In the genomic region with DNA sequence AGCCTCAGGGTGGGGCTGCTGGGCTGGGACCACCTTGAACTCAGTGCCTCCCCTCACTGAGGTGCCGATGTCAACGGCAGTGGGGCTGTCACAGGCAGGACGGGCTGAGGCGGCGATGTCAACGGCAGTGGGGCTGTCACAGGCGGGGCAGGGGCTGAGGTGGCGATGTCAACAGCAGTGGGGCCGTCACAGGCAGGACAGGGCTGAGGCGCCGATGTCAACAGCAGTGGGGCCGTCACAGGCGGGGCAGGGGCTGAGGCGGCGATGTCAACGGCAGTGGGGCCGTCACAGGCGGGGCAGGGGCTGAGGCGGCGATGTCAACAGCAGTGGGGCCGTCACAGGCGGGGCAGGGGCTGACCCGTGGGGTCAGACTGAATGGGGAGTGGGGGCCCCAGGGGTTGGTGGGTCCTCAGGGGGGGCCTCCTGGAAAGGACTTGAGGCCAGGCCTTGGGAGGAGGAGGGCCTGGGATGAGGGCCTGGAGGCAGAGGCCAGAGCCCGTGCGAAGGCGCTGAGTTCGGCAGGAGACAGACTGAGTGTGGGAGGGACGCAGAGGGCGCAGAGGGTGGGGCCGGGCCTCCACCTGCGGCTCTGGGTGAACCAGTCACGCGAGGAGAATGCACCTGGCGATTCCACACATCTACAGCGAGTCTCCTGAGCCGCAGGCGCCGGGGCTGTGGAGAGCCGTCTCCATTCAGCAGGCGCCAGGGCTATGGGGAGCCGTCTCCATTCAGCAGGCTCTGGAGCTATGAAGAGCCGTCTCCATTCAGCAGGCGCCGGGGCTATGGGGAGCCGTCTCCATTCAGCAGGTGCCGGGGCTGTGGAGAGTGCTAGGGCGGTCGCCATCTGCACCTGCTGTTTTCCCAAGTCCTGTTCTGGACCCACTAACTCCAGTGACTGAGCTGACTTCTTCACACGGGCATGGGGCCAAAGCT, we compare ENCODE assay signal across 15 cellular contexts. TPM values are rescaled to one million over a fixed set of nuclear protein-coding genes. Genes with fewer than 3 reads are reported as not detected.
DNase-seq lines count a peak whose midpoint lies in the region; ATAC-seq, FAIRE-seq and TF ChIP-seq lines count a peak whose summit lies in the region.
"Had no signal": no experiment of that assay in that cellular context is flagged by ENCODE, and none has a peak within 500 bp of the region (broad histone marks: within the 10 kb centered on the region; RNA-seq: fewer than 3 reads in every experiment).

No MANE protein-coding gene starts in this region.

- ATAC-seq in HepG2 (peak; percentile 32), HG03432 (IDR thresholded peaks at IDR 0.05; ENCODE audit: unreplicated experiment) (no peak)
- ATAC-seq: activated CD4-positive, alpha-beta T cell treated with anti-CD3 and anti-CD28 coated beads for 36 hours; activated T-cell treated with anti-CD3 and anti-CD28 coated beads, Interleukin-2, amount 50 U/mL, for 72 hours had no signal

- H3K27ac ChIP-seq in left ventricle myocardium inferior (replicated peaks) (no peak overlapping the region), angular gyrus (ENCODE audit: low read depth, low read length) (peak overlapping the region; percentile 95), HepG2 (ENCODE audit: extremely low read length, insufficient read depth, low read length) (no peak overlapping the region)
- H3K27ac ChIP-seq: vagina had no signal

- WGBS in HepG2 (ENCODE audit: low lambda C conversion rate): 11% methylated on average over 7 of the region's 49 CpGs

- H3K27me3 ChIP-seq in left ventricle myocardium inferior (ENCODE audit: low read depth): peaks cover 97% of the 10 kb centered on the region
- peaks cover 19 to 70% of the 10 kb centered on the region in 2 experiments for H3K27me3 ChIP-seq in HepG2 (ENCODE audit: control insufficient read depth in 1 of 2, insufficient read depth in 2 of 2, low read length in 2 of 2)

- H3K36me3 ChIP-seq in left ventricle myocardium inferior: no peaks in the 10 kb centered on the region
- H3K36me3 ChIP-seq in HepG2 (replicated peaks in 1 of 2; ENCODE audit: control insufficient read depth in 1 of 2, insufficient read depth in 2 of 2, low read length in 2 of 2): no peaks in the 10 kb centered on the region
- H3K36me3 ChIP-seq: vagina had no signal

- DNase-seq in left ventricle myocardium inferior (no peak), cardiac septum (ENCODE audit: low spot score) (no peak), HepG2 (ENCODE audit: low spot score) (no peak), NCI-H82 treated with DMSO at 0.1 percent for 48 hours (lab: John Stamatoyannopoulos, UW; ENCODE audit: unreplicated experiment) (no peak), mesenteric fat pad (ENCODE audit: low spot score) (no peak)
- no peak for DNase-seq in activated CD4-positive, alpha-beta T cell treated with anti-CD3 and anti-CD28 coated beads for 1 hour
- DNase-seq: activated CD4-positive, alpha-beta T cell treated with anti-CD3 and anti-CD28 coated beads for 36 hours; activated T-cell treated with anti-CD3 and anti-CD28 coated beads, Interleukin-2, amount 50 U/mL, for 72 hours; glutamatergic neuron; GOT3 had no signal

- peak overlapping the region; percentile 34 for H3K4me3 ChIP-seq in left ventricle myocardium inferior
- H3K4me3 ChIP-seq in HepG2 (replicated peaks in 1 of 3; ENCODE audit: insufficient read depth in 1 of 3, low read depth in 2 of 3, low read length in 3 of 3): peak overlapping the region in 2 of 3 experiments; percentile 5 to 48; a peak in 2 of 6 replicates
- H3K4me3 ChIP-seq: vagina had no signal

- no peak for TF ChIP-seq CTCF in left ventricle myocardium inferior (IDR thresholded peaks at IDR 0.05; ENCODE audit: borderline replicate concordance)
- TF ChIP-seq CTCF in HepG2 (CRISPR knock-in tag; IDR thresholded peaks at IDR 0.05): no peak

- no peaks in the 10 kb centered on the region for H4K20me1 ChIP-seq in HepG2 (ENCODE audit: insufficient read depth, low read length)

- no peak for TF ChIP-seq POLR2A in HepG2 (IDR thresholded peaks at IDR 0.05; ENCODE audit: insufficient read depth in 1 of 2, low read depth in 2 of 2, low read length in 2 of 2)

- H3K9ac ChIP-seq in HepG2 (ENCODE audit: insufficient read depth, low read depth, low read length): no peak overlapping the region

- in situ Hi-C loops in HepG2 (cut with HindIII; ENCODE audit: extremely low pct_ligation_motif_present, low pct_unique_long_range_greater_than_20kb): no loop called here

- TF ChIP-seq RAD21 in HepG2 (CRISPR knock-in tag; IDR thresholded peaks at IDR 0.05): no peak

- H3K9me3 ChIP-seq in left ventricle myocardium inferior (replicated peaks) (no peaks in the 10 kb centered on the region), HepG2 (ENCODE audit: low read length) (no peaks in the 10 kb centered on the region)
- H3K9me3 ChIP-seq: vagina had no signal

- no TSS peak for BruUV-seq in HepG2 (replicated peaks; lab: Mats Ljungman, UMichigan)

- POLR2A ChIA-PET in HepG2 (lab: Yijun Ruan, JAX): interaction anchor here (0.6 kb wide), 1 partner anchor 18 kb away, joined by 3 read pairs; no protein-coding TSS in a partner anchor

- H3K4me2 ChIP-seq in HepG2 (ENCODE audit: low read depth, low read length): peak overlapping the region; percentile 62

- CTCF ChIA-PET in HepG2 (lab: Yijun Ruan, JAX; ENCODE audit: low intra/inter-chr PET ratio, low total read pairs): no interaction called here

- no peak for FAIRE-seq in HepG2 (lab: Jason Lieb, UNC)
- FAIRE-seq: GM12891 had no signal

- H2AFZ ChIP-seq in HepG2 (ENCODE audit: low read length): no peak overlapping the region

- TF ChIP-seq EP300 in HepG2 (IDR thresholded peaks at IDR 0.05; ENCODE audit: low read depth in 2 of 2, low read length in 2 of 2) (no peak), HepG2 (CRISPR knock-in tag; IDR thresholded peaks at IDR 0.05; ENCODE audit: borderline replicate concordance) (no peak)

- intact Hi-C loops in left ventricle myocardium inferior (cut with micrococcal nuclease): no loop called here
- intact Hi-C loops in cardiac septum (cut with DNase I): no loop called here
- intact Hi-C loops in HepG2 (cut with micrococcal nuclease; ENCODE audit: unreplicated experiment): no loop called here

- no peaks in the 10 kb centered on the region for H3K79me2 ChIP-seq in HepG2 (ENCODE audit: insufficient read depth, low read length)

- H3K4me1 ChIP-seq in left ventricle myocardium inferior (peaks cover 4% of the 10 kb centered on the region), HepG2 (ENCODE audit: insufficient read depth, low read length) (peaks cover 51% of the 10 kb centered on the region)

RNA-seq across cellular contexts. Expression of gene ATP5ME, which starts 22.9 kb away (rescaled TPM):
- total RNA-seq in left ventricle myocardium inferior (914 TPM), cardiac septum (734 TPM), HepG2 (2016; rRNA removed; fragmentation: Illumina TruSeq; extraction: Trizol) (753 and 1,048 TPM in 2 replicates), mesenteric fat pad (210 TPM)
- 458 and 593 TPM in 2 replicates for total RNA-seq in HepG2 (2016; cell fraction: cytosol; rRNA removed; fragmentation: Illumina TruSeq; extraction: Trizol; ENCODE audit: low read depth)
- 792 and 1,109 TPM in 2 replicates for total RNA-seq in HepG2 (2016; cell fraction: insoluble cytoplasmic fraction; rRNA removed; fragmentation: Illumina TruSeq; extraction: Trizol)
- total RNA-seq in HepG2 (2016; cell fraction: membrane; rRNA removed; fragmentation: Illumina TruSeq; extraction: Trizol): 613 and 660 TPM in 2 replicates
- 219 and 249 TPM in 2 replicates for total RNA-seq in HepG2 (2016; cell fraction: nucleus; rRNA removed; fragmentation: Illumina TruSeq; extraction: Trizol)
- 301 and 305 TPM in 2 replicates for polyA plus RNA-seq in HepG2 (2011; rRNA removed)
- polyA plus RNA-seq in HepG2 (2011; cell fraction: cytosol; rRNA removed): 507 and 666 TPM in 2 replicates
- 133 and 152 TPM in 2 replicates for polyA plus RNA-seq in HepG2 (2011; cell fraction: nucleus; rRNA removed)
- 451 and 767 TPM in 2 replicates for polyA plus RNA-seq in HepG2 (2012)
- 482 and 603 TPM in 2 replicates for polyA plus RNA-seq in HepG2 (2016; cell fraction: cytosol; fragmentation: Illumina TruSeq; extraction: Trizol; ENCODE audit: low read depth)
- polyA plus RNA-seq in HepG2 (2016; cell fraction: insoluble cytoplasmic fraction; fragmentation: Illumina TruSeq; extraction: Trizol; ENCODE audit: low read depth): 926 and 995 TPM in 2 replicates
- 496 and 594 TPM in 2 replicates for polyA plus RNA-seq in HepG2 (2016; cell fraction: membrane; fragmentation: Illumina TruSeq; extraction: Trizol; ENCODE audit: low read depth)
- polyA plus RNA-seq in HepG2 (2016; cell fraction: nucleus; fragmentation: Illumina TruSeq; extraction: Trizol; ENCODE audit: insufficient read depth, low read depth): 426 and 431 TPM in 2 replicates
- 68.8 and 71.4 TPM in 2 replicates for polyA minus RNA-seq in HepG2 (2011; rRNA and poly(A)+ RNA removed; ENCODE audit: low replicate concordance)
- 62.0 and 63.6 TPM in 2 replicates for polyA minus RNA-seq in HepG2 (2011; cell fraction: cytosol; rRNA and poly(A)+ RNA removed)
- 23.6 and 38.7 TPM in 2 replicates for polyA minus RNA-seq in HepG2 (2011; cell fraction: nucleus; rRNA and poly(A)+ RNA removed)

RNA-seq across cellular contexts. Expression of gene MYL5, which starts 23.1 kb away (rescaled TPM):
- total RNA-seq in left ventricle myocardium inferior: 4.5 TPM
- 6.5 TPM for total RNA-seq in cardiac septum
- total RNA-seq in HepG2 (2016; rRNA removed; fragmentation: Illumina TruSeq; extraction: Trizol): 11.0 and 16.0 TPM in 2 replicates
- 6.7 and 8.0 TPM in 2 replicates for total RNA-seq in HepG2 (2016; cell fraction: cytosol; rRNA removed; fragmentation: Illumina TruSeq; extraction: Trizol; ENCODE audit: low read depth)
- total RNA-seq in HepG2 (2016; cell fraction: insoluble cytoplasmic fraction; rRNA removed; fragmentation: Illumina TruSeq; extraction: Trizol): 10.1 and 16.2 TPM in 2 replicates
- total RNA-seq in HepG2 (2016; cell fraction: membrane; rRNA removed; fragmentation: Illumina TruSeq; extraction: Trizol): 7.6 and 8.2 TPM in 2 replicates
- total RNA-seq in HepG2 (2016; cell fraction: nucleus; rRNA removed; fragmentation: Illumina TruSeq; extraction: Trizol): 15.9 and 16.6 TPM in 2 replicates
- 6.5 and 11.5 TPM in 2 replicates for polyA plus RNA-seq in HepG2 (2011; rRNA removed)
- polyA plus RNA-seq in HepG2 (2011; cell fraction: cytosol; rRNA removed): 4.1 and 4.4 TPM in 2 replicates
- polyA plus RNA-seq in HepG2 (2011; cell fraction: nucleus; rRNA removed): 40.0 and 46.9 TPM in 2 replicates
- 7.4 and 8.9 TPM in 2 replicates for polyA plus RNA-seq in HepG2 (2012)
- polyA plus RNA-seq in HepG2 (2016; cell fraction: cytosol; fragmentation: Illumina TruSeq; extraction: Trizol; ENCODE audit: low read depth): 4.4 and 5.5 TPM in 2 replicates
- 8.5 and 12.2 TPM in 2 replicates for polyA plus RNA-seq in HepG2 (2016; cell fraction: insoluble cytoplasmic fraction; fragmentation: Illumina TruSeq; extraction: Trizol; ENCODE audit: low read depth)
- 4.9 and 6.3 TPM in 2 replicates for polyA plus RNA-seq in HepG2 (2016; cell fraction: membrane; fragmentation: Illumina TruSeq; extraction: Trizol; ENCODE audit: low read depth)
- polyA plus RNA-seq in HepG2 (2016; cell fraction: nucleus; fragmentation: Illumina TruSeq; extraction: Trizol; ENCODE audit: insufficient read depth, low read depth): 33.7 and 41.8 TPM in 2 replicates
- 3.4 and 4.4 TPM in 2 replicates for polyA minus RNA-seq in HepG2 (2011; rRNA and poly(A)+ RNA removed; ENCODE audit: low replicate concordance)
- 1.4 TPM in 1 of 2 replicates, not detected in the other for polyA minus RNA-seq in HepG2 (2011; cell fraction: cytosol; rRNA and poly(A)+ RNA removed)
- 11.8 and 15.5 TPM in 2 replicates for polyA minus RNA-seq in HepG2 (2011; cell fraction: nucleus; rRNA and poly(A)+ RNA removed)
- total RNA-seq in mesenteric fat pad: 16.5 TPM

RNA-seq across cellular contexts. Expression of gene PDE6B, which starts 25.8 kb away (rescaled TPM):
- total RNA-seq in left ventricle myocardium inferior (2.7 TPM), cardiac septum (4.8 TPM), HepG2 (2016; rRNA removed; fragmentation: Illumina TruSeq; extraction: Trizol) (0.38 TPM in 1 of 2 replicates, not detected in the other), mesenteric fat pad (2.9 TPM)
- 0.20 TPM in 1 of 2 replicates, not detected in the other for total RNA-seq in HepG2 (2016; cell fraction: cytosol; rRNA removed; fragmentation: Illumina TruSeq; extraction: Trizol; ENCODE audit: low read depth)
- total RNA-seq in HepG2 (2016; cell fraction: insoluble cytoplasmic fraction; rRNA removed; fragmentation: Illumina TruSeq; extraction: Trizol): 0.09 TPM in 1 of 2 replicates, not detected in the other
- 0.25 TPM in 1 of 2 replicates, not detected in the other for total RNA-seq in HepG2 (2016; cell fraction: membrane; rRNA removed; fragmentation: Illumina TruSeq; extraction: Trizol)
- not detected in 2 replicates for total RNA-seq in HepG2 (2016; cell fraction: nucleus; rRNA removed; fragmentation: Illumina TruSeq; extraction: Trizol)
- 0.38 and 0.40 TPM in 2 replicates for polyA plus RNA-seq in HepG2 (2011; rRNA removed)
- polyA plus RNA-seq in HepG2 (2011; cell fraction: cytosol; rRNA removed): 0.43 and 0.62 TPM in 2 replicates
- 0.33 and 0.45 TPM in 2 replicates for polyA plus RNA-seq in HepG2 (2011; cell fraction: nucleus; rRNA removed)
- polyA plus RNA-seq in HepG2 (2012): 0.38 and 0.73 TPM in 2 replicates
- not detected in 2 replicates for polyA plus RNA-seq in HepG2 (2016; cell fraction: cytosol; fragmentation: Illumina TruSeq; extraction: Trizol; ENCODE audit: low read depth)
- polyA plus RNA-seq in HepG2 (2016; cell fraction: insoluble cytoplasmic fraction; fragmentation: Illumina TruSeq; extraction: Trizol; ENCODE audit: low read depth): not detected in 2 replicates
- 0.13 TPM in 1 of 2 replicates, not detected in the other for polyA plus RNA-seq in HepG2 (2016; cell fraction: membrane; fragmentation: Illumina TruSeq; extraction: Trizol; ENCODE audit: low read depth)
- polyA plus RNA-seq in HepG2 (2016; cell fraction: nucleus; fragmentation: Illumina TruSeq; extraction: Trizol; ENCODE audit: insufficient read depth, low read depth): not detected in 2 replicates
- polyA minus RNA-seq in HepG2 (2011; rRNA and poly(A)+ RNA removed; ENCODE audit: low replicate concordance): 0.32 TPM in 1 of 2 replicates, not detected in the other
- 0.69 and 1.3 TPM in 2 replicates for polyA minus RNA-seq in HepG2 (2011; cell fraction: cytosol; rRNA and poly(A)+ RNA removed)
- 0.37 and 1.3 TPM in 2 replicates for polyA minus RNA-seq in HepG2 (2011; cell fraction: nucleus; rRNA and poly(A)+ RNA removed)

RNA-seq across cellular contexts. Expression of gene SLC49A3, which starts 37.7 kb away (rescaled TPM):
- total RNA-seq in left ventricle myocardium inferior (12.0 TPM), cardiac septum (12.1 TPM), HepG2 (2016; rRNA removed; fragmentation: Illumina TruSeq; extraction: Trizol) (0.07 TPM in 1 of 2 replicates, not detected in the other), mesenteric fat pad (19.0 TPM)
- not detected in 2 replicates for total RNA-seq in HepG2 (2016; cell fraction: cytosol; rRNA removed; fragmentation: Illumina TruSeq; extraction: Trizol; ENCODE audit: low read depth)
- 0.09 TPM in 1 of 2 replicates, not detected in the other for total RNA-seq in HepG2 (2016; cell fraction: insoluble cytoplasmic fraction; rRNA removed; fragmentation: Illumina TruSeq; extraction: Trizol)
- not detected in 2 replicates for total RNA-seq in HepG2 (2016; cell fraction: membrane; rRNA removed; fragmentation: Illumina TruSeq; extraction: Trizol)
- 0.62 TPM in 1 of 2 replicates, not detected in the other for total RNA-seq in HepG2 (2016; cell fraction: nucleus; rRNA removed; fragmentation: Illumina TruSeq; extraction: Trizol)
- 0.17 and 0.22 TPM in 2 replicates for polyA plus RNA-seq in HepG2 (2011; rRNA removed)
- polyA plus RNA-seq in HepG2 (2011; cell fraction: cytosol; rRNA removed): 0.10 and 0.16 TPM in 2 replicates
- 1.9 and 2.5 TPM in 2 replicates for polyA plus RNA-seq in HepG2 (2011; cell fraction: nucleus; rRNA removed)
- 0.21 and 0.29 TPM in 2 replicates for polyA plus RNA-seq in HepG2 (2012)
- polyA plus RNA-seq in HepG2 (2016; cell fraction: cytosol; fragmentation: Illumina TruSeq; extraction: Trizol; ENCODE audit: low read depth): 0.07 TPM in 1 of 2 replicates, not detected in the other
- polyA plus RNA-seq in HepG2 (2016; cell fraction: insoluble cytoplasmic fraction; fragmentation: Illumina TruSeq; extraction: Trizol; ENCODE audit: low read depth): not detected in 2 replicates
- not detected in 2 replicates for polyA plus RNA-seq in HepG2 (2016; cell fraction: membrane; fragmentation: Illumina TruSeq; extraction: Trizol; ENCODE audit: low read depth)
- 0.53 TPM in 1 of 2 replicates, not detected in the other for polyA plus RNA-seq in HepG2 (2016; cell fraction: nucleus; fragmentation: Illumina TruSeq; extraction: Trizol; ENCODE audit: insufficient read depth, low read depth)
- polyA minus RNA-seq in HepG2 (2011; rRNA and poly(A)+ RNA removed; ENCODE audit: low replicate concordance): 0.12 TPM in 1 of 2 replicates, not detected in the other
- not detected in 2 replicates for polyA minus RNA-seq in HepG2 (2011; cell fraction: cytosol; rRNA and poly(A)+ RNA removed)
- polyA minus RNA-seq in HepG2 (2011; cell fraction: nucleus; rRNA and poly(A)+ RNA removed): 0.25 and 0.26 TPM in 2 replicates
- total RNA-seq: HT1080 had no signal

RNA-seq across cellular contexts. Expression of gene PCGF3, which starts 54.4 kb away (rescaled TPM):
- total RNA-seq in left ventricle myocardium inferior: 21.5 TPM
- total RNA-seq in cardiac septum: 24.3 TPM
- 24.2 and 28.6 TPM in 2 replicates for total RNA-seq in HepG2 (2016; rRNA removed; fragmentation: Illumina TruSeq; extraction: Trizol)
- 16.2 and 16.7 TPM in 2 replicates for total RNA-seq in HepG2 (2016; cell fraction: cytosol; rRNA removed; fragmentation: Illumina TruSeq; extraction: Trizol; ENCODE audit: low read depth)
- total RNA-seq in HepG2 (2016; cell fraction: insoluble cytoplasmic fraction; rRNA removed; fragmentation: Illumina TruSeq; extraction: Trizol): 22.5 and 27.7 TPM in 2 replicates
- total RNA-seq in HepG2 (2016; cell fraction: membrane; rRNA removed; fragmentation: Illumina TruSeq; extraction: Trizol): 36.9 and 38.9 TPM in 2 replicates
- 40.6 and 42.6 TPM in 2 replicates for total RNA-seq in HepG2 (2016; cell fraction: nucleus; rRNA removed; fragmentation: Illumina TruSeq; extraction: Trizol)
- polyA plus RNA-seq in HepG2 (2011; rRNA removed): 66.2 and 80.8 TPM in 2 replicates
- 32.3 and 37.9 TPM in 2 replicates for polyA plus RNA-seq in HepG2 (2011; cell fraction: cytosol; rRNA removed)
- 406 and 428 TPM in 2 replicates for polyA plus RNA-seq in HepG2 (2011; cell fraction: nucleus; rRNA removed)
- 37.8 and 47.7 TPM in 2 replicates for polyA plus RNA-seq in HepG2 (2012)
- 13.4 and 15.5 TPM in 2 replicates for polyA plus RNA-seq in HepG2 (2016; cell fraction: cytosol; fragmentation: Illumina TruSeq; extraction: Trizol; ENCODE audit: low read depth)
- 20.0 and 26.4 TPM in 2 replicates for polyA plus RNA-seq in HepG2 (2016; cell fraction: insoluble cytoplasmic fraction; fragmentation: Illumina TruSeq; extraction: Trizol; ENCODE audit: low read depth)
- polyA plus RNA-seq in HepG2 (2016; cell fraction: membrane; fragmentation: Illumina TruSeq; extraction: Trizol; ENCODE audit: low read depth): 26.7 and 30.4 TPM in 2 replicates
- 92.0 and 96.8 TPM in 2 replicates for polyA plus RNA-seq in HepG2 (2016; cell fraction: nucleus; fragmentation: Illumina TruSeq; extraction: Trizol; ENCODE audit: insufficient read depth, low read depth)
- 38.9 and 82.6 TPM in 2 replicates for polyA minus RNA-seq in HepG2 (2011; rRNA and poly(A)+ RNA removed; ENCODE audit: low replicate concordance)
- 18.1 and 23.5 TPM in 2 replicates for polyA minus RNA-seq in HepG2 (2011; cell fraction: cytosol; rRNA and poly(A)+ RNA removed)
- 119 and 121 TPM in 2 replicates for polyA minus RNA-seq in HepG2 (2011; cell fraction: nucleus; rRNA and poly(A)+ RNA removed)
- 34.7 TPM for total RNA-seq in mesenteric fat pad
